Comparison of ENCODE assay signal across 21 cellular contexts in genomic region chr9:25703826-25704357, GRCh38. TPM values are rescaled to one million over a fixed set of nuclear protein-coding genes. Genes with fewer than 3 reads are reported as not detected.
"Had no signal": no experiment of that assay in that cellular context is flagged by ENCODE, and none has a peak within 500 bp of the region (broad histone marks: within the 10 kb centered on the region; RNA-seq: fewer than 3 reads in every experiment).

No MANE protein-coding gene starts in this region.

- ATAC-seq: activated CD8-positive, alpha-beta T cell treated with anti-CD3 and anti-CD28 coated beads, Interleukin-2, amount 10 ng/mL, durations not matched to agents 7 days and 5 days; activated T-cell treated with anti-CD3 and anti-CD28 coated beads, Interleukin-2, amount 50 U/mL, for 72 hours; gastroesophageal sphincter; left colon; lower lobe of right lung; pancreas; stimulated activated effector memory CD8-positive, alpha-beta T cell treated with anti-CD3 and anti-CD28 coated beads, Interleukin-12 subunit alpha, Interleukin-12 subunit beta, amount 100 ng/mL, for 72 hours had no signal

- H3K36me3 Mint-ChIP-seq: activated naive CD8-positive, alpha-beta T cell treated with anti-CD3 and anti-CD28 coated beads for 36 hours; stimulated activated effector memory CD8-positive, alpha-beta T cell treated with anti-CD3 and anti-CD28 coated beads, Interleukin-12 subunit alpha, Interleukin-12 subunit beta, amount 100 ng/mL, for 72 hours had no signal

- H3K9me3 Mint-ChIP-seq: activated B cell treated with CpG ODN at 0.5 μM for 24 hours; activated naive CD8-positive, alpha-beta T cell treated with anti-CD3 and anti-CD28 coated beads for 36 hours had no signal

- H3K4me1 Mint-ChIP-seq: activated B cell treated with CpG ODN at 0.5 μM for 24 hours; activated naive CD8-positive, alpha-beta T cell treated with anti-CD3 and anti-CD28 coated beads for 36 hours; stimulated activated effector memory CD8-positive, alpha-beta T cell treated with anti-CD3 and anti-CD28 coated beads, Interleukin-12 subunit alpha, Interleukin-12 subunit beta, amount 100 ng/mL, for 72 hours had no signal

- H3K27me3 Mint-ChIP-seq: activated B cell treated with CpG ODN at 0.5 μM for 24 hours; activated naive CD8-positive, alpha-beta T cell treated with anti-CD3 and anti-CD28 coated beads for 36 hours had no signal

- H3K27me3 ChIP-seq: esophagus muscularis mucosa, gastroesophageal sphincter, heart right ventricle, pancreas, sigmoid colon had no signal

- FAIRE-seq: pancreas, TTC549 had no signal

- H3K4me1 ChIP-seq: heart right ventricle, lower lobe of right lung, pancreas had no signal

- DNase-seq: activated B cell treated with CpG ODN at 0.5 μM for 24 hours; activated CD4-positive, alpha-beta T cell treated with anti-CD3 and anti-CD28 coated beads for 48 hours; activated CD8-positive, alpha-beta memory T cell treated with anti-CD3 and anti-CD28 coated beads, Interleukin-2, amount 50 U/mL, for 4 hours; activated CD8-positive, alpha-beta T cell treated with anti-CD3 and anti-CD28 coated beads, Interleukin-2, amount 10 ng/mL, durations not matched to agents 7 days and 5 days; activated gamma-delta T cell treated with Interleukin-2 at 50 U/mL for 16 hours; activated naive CD8-positive, alpha-beta T cell treated with anti-CD3 and anti-CD28 coated beads for 36 hours; activated T-cell treated with anti-CD3 and anti-CD28 coated beads, Interleukin-2, amount 50 U/mL, for 72 hours; amygdala; dermis blood vessel endothelial cell; heart right ventricle; left colon; lower lobe of right lung; pancreas; sigmoid colon; stimulated activated CD4-positive, alpha-beta T cell treated with anti-CD3 and anti-CD28 coated beads, Interleukin-2, amount 100 ng/mL, for 24 hours; T-helper 2 cell had no signal

- H3K27ac Mint-ChIP-seq: activated B cell treated with CpG ODN at 0.5 μM for 24 hours; activated CD8-positive, alpha-beta T cell treated with anti-CD3 and anti-CD28 coated beads, Interleukin-2, amount 10 ng/mL, durations not matched to agents 7 days and 5 days; activated naive CD8-positive, alpha-beta T cell treated with anti-CD3 and anti-CD28 coated beads for 36 hours; activated T-cell treated with anti-CD3 and anti-CD28 coated beads, Interleukin-2, amount 50 U/mL, for 72 hours; stimulated activated effector memory CD8-positive, alpha-beta T cell treated with anti-CD3 and anti-CD28 coated beads, Interleukin-12 subunit alpha, Interleukin-12 subunit beta, amount 100 ng/mL, for 72 hours had no signal

- H3K9me3 ChIP-seq: esophagus muscularis mucosa, gastroesophageal sphincter, heart right ventricle, lower lobe of right lung, pancreas, sigmoid colon had no signal

- H3K4me3 Mint-ChIP-seq: activated B cell treated with CpG ODN at 0.5 μM for 24 hours; activated CD8-positive, alpha-beta T cell treated with anti-CD3 and anti-CD28 coated beads, Interleukin-2, amount 10 ng/mL, durations not matched to agents 7 days and 5 days; activated naive CD8-positive, alpha-beta T cell treated with anti-CD3 and anti-CD28 coated beads for 36 hours; activated T-cell treated with anti-CD3 and anti-CD28 coated beads, Interleukin-2, amount 50 U/mL, for 72 hours; stimulated activated effector memory CD8-positive, alpha-beta T cell treated with anti-CD3 and anti-CD28 coated beads, Interleukin-12 subunit alpha, Interleukin-12 subunit beta, amount 100 ng/mL, for 72 hours had no signal

- H3K27ac ChIP-seq: heart right ventricle, lower lobe of right lung, pancreas, sigmoid colon had no signal

- H3K4me3 ChIP-seq: esophagus muscularis mucosa, gastroesophageal sphincter, heart right ventricle, lower lobe of right lung, pancreas, sigmoid colon had no signal

- H3K36me3 ChIP-seq: esophagus muscularis mucosa, gastroesophageal sphincter, heart right ventricle, lower lobe of right lung, pancreas, sigmoid colon had no signal

RNA-seq across cellular contexts. Expression of gene TUSC1, which starts 25.6 kb away (rescaled TPM):
- total RNA-seq: chondrocyte had no signal
